In genomic region chr1:98428864-98429263, GRCh38 we compare ENCODE assay signal across 27 cellular contexts.
"Had no signal": no experiment of that assay in that cellular context is flagged by ENCODE, and none has a peak within 500 bp of the region (broad histone marks: within the 10 kb centered on the region; RNA-seq: fewer than 3 reads in every experiment).

No MANE protein-coding gene starts in this region.

- H3K4me3 ChIP-seq: coronary artery, esophagus squamous epithelium, heart right ventricle, lower lobe of right lung, prostate gland, right atrium auricular region, smooth muscle cell, testis, tibial artery had no signal

- H3K36me3 ChIP-seq: esophagus squamous epithelium, heart right ventricle, lower lobe of right lung, prostate gland, right atrium auricular region, tibial artery had no signal

- H3K4me1 ChIP-seq: heart right ventricle, lower lobe of right lung, prostate gland, right atrium auricular region, testis, tibial artery had no signal

- H3K9me3 ChIP-seq: esophagus squamous epithelium, heart right ventricle, lower lobe of right lung, prostate gland, right atrium auricular region, testis, tibial artery had no signal

- ATAC-seq: heart right ventricle; left ventricle myocardium superior; lower lobe of right lung; naive thymus-derived CD8-positive, alpha-beta T cell; sciatic nerve; stimulated activated naive CD8-positive, alpha-beta T cell treated with anti-CD3 and anti-CD28 coated beads, Interleukin-15, Interleukin-2, amounts not matched to agents 100 U/mL and 50 U/mL, for 24 hours had no signal

- H3K4me2 ChIP-seq: smooth muscle cell had no signal

- H3K27me3 ChIP-seq: esophagus squamous epithelium, heart right ventricle, right atrium auricular region, testis, tibial artery had no signal

- DNase-seq: dermis blood vessel endothelial cell; effector memory CD4-positive, alpha-beta T cell; esophagus squamous epithelium; foreskin melanocyte; glutamatergic neuron; heart right ventricle; hippocampal formation; islet precursor cell; kidney glomerular epithelial cell; left ventricle myocardium superior; lower lobe of right lung; naive thymus-derived CD8-positive, alpha-beta T cell; nephron progenitor cell; nucleus accumbens; stimulated activated CD4-positive, alpha-beta T cell treated with anti-CD3 and anti-CD28 coated beads, Interleukin-12 subunit alpha, Interleukin-12 subunit beta, amount 100 ng/mL, for 4 hours; stimulated activated CD4-positive, alpha-beta T cell treated with anti-CD3 and anti-CD28 coated beads, Interleukin-1b, Interleukin-23, amount 100 ng/mL, for 48 hours; stimulated activated CD4-positive, alpha-beta T cell treated with anti-CD3 and anti-CD28 coated beads, Interleukin-4, amount 100 ng/mL, for 1 hour; stimulated activated CD8-positive, alpha-beta memory T cell treated with anti-CD3 and anti-CD28 coated beads, Interleukin-4, amount 100 ng/mL, for 48 hours; stimulated activated naive CD8-positive, alpha-beta T cell treated with anti-CD3 and anti-CD28 coated beads, Interleukin-15, Interleukin-2, amounts not matched to agents 100 U/mL and 50 U/mL, for 24 hours; substantia nigra; testis; tibial artery had no signal

- H3K27ac ChIP-seq: coronary artery, esophagus squamous epithelium, heart right ventricle, lower lobe of right lung, prostate gland, right atrium auricular region, testis, tibial artery had no signal
